8 cellular contexts compared by ENCODE assay signal in the genomic region with DNA sequence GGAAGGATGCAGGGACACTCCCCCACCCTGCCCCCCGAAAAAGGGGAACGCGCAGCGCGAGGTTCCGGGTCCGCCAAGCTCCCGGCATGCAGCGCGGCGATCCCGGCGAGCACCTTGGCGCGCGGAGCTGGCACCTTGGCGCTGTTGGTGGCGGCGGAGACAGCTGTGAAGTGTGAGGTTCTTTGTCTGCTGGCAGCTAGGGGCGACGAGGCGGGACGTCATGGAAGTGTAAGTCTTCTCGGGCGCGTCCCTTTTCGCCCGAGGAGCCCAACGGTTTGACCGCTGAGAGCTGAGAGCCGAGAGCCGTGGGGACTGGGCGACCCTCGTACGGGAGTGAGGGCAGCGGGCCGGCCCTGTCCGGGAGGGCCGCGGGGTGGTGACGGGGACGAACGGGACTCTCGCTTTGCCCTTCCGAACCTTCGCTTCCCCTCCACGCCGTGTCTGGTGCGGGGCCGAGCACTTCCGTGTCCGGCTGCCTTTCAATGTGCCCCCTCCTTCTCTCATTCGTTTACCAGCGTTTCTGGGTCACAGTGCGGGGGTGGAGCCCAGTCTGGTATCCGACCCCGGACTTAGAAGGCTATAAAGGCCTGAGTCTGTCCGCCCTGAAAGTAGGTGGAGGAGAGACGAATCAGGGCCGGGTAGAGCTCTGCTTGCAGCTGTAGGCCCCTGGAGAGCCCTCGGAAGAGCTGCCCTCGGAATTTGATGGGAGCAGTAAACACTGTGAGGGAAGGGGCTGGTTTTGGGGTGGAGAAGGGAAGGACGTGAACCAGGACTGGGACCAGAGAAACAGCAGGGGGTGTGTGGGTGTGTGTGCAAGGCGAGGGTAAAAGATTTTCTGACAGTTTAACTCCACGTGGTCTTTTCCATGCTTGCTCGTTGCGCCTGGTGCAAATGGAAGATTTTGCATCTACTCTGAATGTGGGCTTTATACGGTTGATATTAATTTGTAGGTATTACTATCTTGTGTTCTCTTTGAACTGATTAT. TPM values are rescaled to one million over a fixed set of nuclear protein-coding genes. Genes with fewer than 3 reads are reported as not detected.
A peak's percentile ranks its signal among the peaks of the same experiment; 100 is the strongest.
DNase-seq lines count a peak whose midpoint lies in the region; ATAC-seq, FAIRE-seq and TF ChIP-seq lines count a peak whose summit lies in the region.

Gene CRCP, plus strand, starts transcription at position 105 of the 985 bp plus-strand sequence. Its CDS starts 116 bp downstream, at position 221.

- H3K9me3 ChIP-seq in neuron (ENCODE audit: low read length) (no peaks in the 10 kb centered on the region), subcutaneous abdominal adipose tissue (ENCODE audit: control insufficient read depth in 5 of 5, low read length in 5 of 5) (no peaks in the 10 kb centered on the region)

- H3K36me3 ChIP-seq in GM23338 (ENCODE audit: insufficient read depth): no peaks in the 10 kb centered on the region
- peaks cover 12% of the 10 kb centered on the region for H3K36me3 ChIP-seq in neuron (ENCODE audit: insufficient read depth, low read length)
- H3K36me3 ChIP-seq in subcutaneous abdominal adipose tissue (ENCODE audit: control insufficient read depth in 5 of 5, insufficient read depth in 5 of 5, low read length in 5 of 5): peaks cover 0 to 4% (median 0%) of the 10 kb centered on the region in 5 donors

- H3K9me3 Mint-ChIP-seq in GM23338: 0 out of 3 replicates have a peak, but pooled peaks cover 2% of the 10 kb centered on the region

- H2AFZ ChIP-seq in GM23338: peak within 1 kb of the TSS; percentile 98
- H2AFZ ChIP-seq in neuron (ENCODE audit: low read depth, low read length): peak within 1 kb of the TSS; percentile 90

- H3K27ac ChIP-seq in GM23338 (ENCODE audit: low read depth): peak within 1 kb of the TSS; percentile 96
- H3K27ac ChIP-seq in foreskin keratinocyte: peak within 1 kb of the TSS; percentile 62
- H3K27ac ChIP-seq in subcutaneous abdominal adipose tissue (ENCODE audit: low read depth, low read length): peak within 1 kb of the TSS; percentile 97

- no peaks in the 10 kb centered on the region; the same call in none of the 2 replicates for H4K20me1 ChIP-seq in GM23338 (replicated peaks; ENCODE audit: insufficient read depth)

- H3K4me1 ChIP-seq in GM23338 (ENCODE audit: insufficient read depth) (peaks cover 5% of the 10 kb centered on the region), foreskin keratinocyte (peaks cover 25% of the 10 kb centered on the region), neuron (ENCODE audit: insufficient read depth, low read length) (peaks cover 17% of the 10 kb centered on the region), subcutaneous abdominal adipose tissue (ENCODE audit: control insufficient read depth in 5 of 5, insufficient read depth in 5 of 5, low read length in 5 of 5) (peaks cover 0 to 46% (median 30%) of the 10 kb centered on the region in 5 donors)

- FAIRE-seq in G401.6 (lab: Jason Lieb, UNC): peak; percentile 46

- ATAC-seq in GM23338 (peak; percentile 88), foreskin keratinocyte (peak; percentile 65)

- H3K27ac Mint-ChIP-seq in GM23338: peak within 1 kb of the TSS; percentile 92

- H3K9me2 ChIP-seq in GM23338 (ENCODE audit: insufficient read depth): no peaks in the 10 kb centered on the region

- peak; percentile 87 for DNase-seq in GM23338 (ENCODE audit: low spot score)
- peak; percentile 72 to 85 for DNase-seq in Kasumi-1 (lab: John Stamatoyannopoulos, UW)
- peak; percentile 73 to 77 for DNase-seq in SHP77 (lab: John Stamatoyannopoulos, UW)
- peak; percentile 89 for DNase-seq in activated gamma-delta T cell (lab: John Stamatoyannopoulos, UW)
- DNase-seq in foreskin keratinocyte: peak; percentile 56 to 67

- TF ChIP-seq CTCF in GM23338 (conservative IDR thresholded peaks at IDR 0.05; ENCODE audit: low read depth in 2 of 2) (no peak), foreskin keratinocyte (conservative IDR thresholded peaks at IDR 0.05) (peak; percentile 63)

- H3K27me3 ChIP-seq in GM23338 (ENCODE audit: insufficient read depth) (no peaks in the 10 kb centered on the region), foreskin keratinocyte (no peaks in the 10 kb centered on the region), neuron (ENCODE audit: insufficient read depth, low read length) (no peaks in the 10 kb centered on the region), subcutaneous abdominal adipose tissue (ENCODE audit: control insufficient read depth in 5 of 5, insufficient read depth in 4 of 5, low read length in 5 of 5) (no peaks in the 10 kb centered on the region)

- H3F3A ChIP-seq in GM23338 (replicated peaks; ENCODE audit: low read depth): no peaks in the 10 kb centered on the region

- peak within 1 kb of the TSS; percentile 85 to 96 (median 90) for H3K9ac ChIP-seq in subcutaneous abdominal adipose tissue (ENCODE audit: low read length in 5 of 5)

- peaks cover 49% of the 10 kb centered on the region for H3K79me2 ChIP-seq in GM23338 (replicated peaks; ENCODE audit: insufficient read depth)

- H3K4me3 Mint-ChIP-seq in GM23338: peak within 1 kb of the TSS; percentile 95

- H3K4me1 Mint-ChIP-seq in GM23338: peaks cover 9% of the 10 kb centered on the region

- peaks cover 10% of the 10 kb centered on the region; the same call in 1 of the 3 replicates for H3K36me3 Mint-ChIP-seq in GM23338 (ENCODE audit: low read depth)

- peaks cover 4% of the 10 kb centered on the region for H3K27me3 Mint-ChIP-seq in GM23338 (ENCODE audit: insufficient read depth, low read depth, poor library complexity)

- H3K4me3 ChIP-seq in GM23338: peak within 1 kb of the TSS; percentile 74
- H3K4me3 ChIP-seq in neuron (ENCODE audit: low read length): peak within 1 kb of the TSS; percentile 72
- H3K4me3 ChIP-seq in subcutaneous abdominal adipose tissue (ENCODE audit: low read depth in 1 of 5, low read length in 5 of 5): peak within 1 kb of the TSS; percentile 86 to 93 (median 88)

- H3K4me2 ChIP-seq in GM23338: peak within 1 kb of the TSS; percentile 90

TF ChIP-seq in GM23338, 12 proteins besides CTCF, POLR2A, EP300 and RAD21:
- TF ChIP-seq JUNB (IDR thresholded peaks at IDR 0.05; ENCODE audit: unreplicated experiment): no peak
- peak; percentile 21; the same call in 1 of the 2 replicates for TF ChIP-seq CREB1 (CRISPR knock-in tag; IDR thresholded peaks at IDR 0.05; ENCODE audit: low read depth)
- peak; percentile 85 for TF ChIP-seq POLR2AphosphoS5 (IDR thresholded peaks at IDR 0.05; ENCODE audit: low read depth)

RNA-seq across cellular contexts. Expression of gene CRCP, which starts in this region (rescaled TPM):
- total RNA-seq in GM23338 (2014; rRNA removed; shearing (Covaris generic)): 43.4 and 60.5 TPM in 2 replicates
- 24.1 and 36.1 TPM in 2 replicates for polyA plus RNA-seq in GM23338 (2016; fragmentation: Nextera tagmentation; extraction: Ambion mirVana)
- total RNA-seq in foreskin keratinocyte: 24.1 and 25.3 TPM in 2 replicates
- 11.7 and 12.5 TPM in 2 replicates for polyA plus RNA-seq in foreskin keratinocyte

Comparison
In these comparisons a context has a peak if more than half of its experiments do, and no peak if none do; other contexts are left out.
1. Peak in every context shown above with its lines: DNase-seq, ATAC-seq, H3K4me3 ChIP-seq and H3K27ac ChIP-seq.